ENCODE assay signal across 8 cellular contexts in the genomic region with DNA sequence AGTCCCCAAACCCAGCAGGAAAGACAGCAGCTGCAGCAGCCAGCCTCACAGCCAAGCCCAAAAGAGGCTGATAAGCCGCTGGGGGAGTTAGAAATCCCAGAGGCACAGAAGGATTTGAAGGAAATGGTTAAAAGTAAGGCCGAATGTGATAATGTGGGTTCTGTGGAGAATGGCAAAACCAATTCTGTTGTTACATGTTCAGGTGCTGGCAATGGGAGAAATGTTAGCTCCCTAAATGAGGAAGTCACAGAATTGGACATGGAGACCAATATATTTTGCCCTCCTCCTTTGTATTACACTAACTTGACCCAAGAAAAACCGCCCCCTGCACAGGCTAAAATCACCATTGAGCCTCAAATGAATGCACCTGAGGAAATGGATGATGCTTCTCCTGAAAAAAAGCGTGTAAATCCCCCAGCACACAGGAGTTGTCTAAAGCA. TPM values are rescaled to one million over a fixed set of nuclear protein-coding genes. Genes with fewer than 3 reads are reported as not detected.
A peak's percentile ranks its signal among the peaks of the same experiment; 100 is the strongest.
DNase-seq lines count a peak whose midpoint lies in the region; TF ChIP-seq lines count a peak whose summit lies in the region.

No MANE protein-coding gene starts in this region.

- no peaks in the 10 kb centered on the region for H3K4me1 ChIP-seq in SJCRH30
- peaks cover 3% of the 10 kb centered on the region for H3K4me1 ChIP-seq in rectal smooth muscle tissue (ENCODE audit: control insufficient read depth, insufficient read depth, low read length)

- H3K36me3 ChIP-seq in SJCRH30 (no peaks in the 10 kb centered on the region), rectal smooth muscle tissue (ENCODE audit: control insufficient read depth, insufficient read depth, low read length) (no peaks in the 10 kb centered on the region)

- POLR2A ChIA-PET in GM10248 (lab: Yijun Ruan, JAX), result no interaction called here

- no peaks in the 10 kb centered on the region for H3K9me3 ChIP-seq in SJCRH30 (replicated peaks)

- TF ChIP-seq CTCF in GM10248 (IDR thresholded peaks at IDR 0.05; ENCODE audit: control extremely low read depth, extremely low read depth, low read depth, missing control alignments) (no peak), fibroblast of mammary gland (conservative IDR thresholded peaks at IDR 0.05; ENCODE audit: control insufficient read depth, insufficient read depth, low read depth, low read length) (no peak)

- CTCF ChIA-PET in GM10248 (lab: Yijun Ruan, JAX), result no interaction called here

- H3K9ac ChIP-seq in rectal smooth muscle tissue (ENCODE audit: low read length), result no peak overlapping the region

- peaks cover 5% of the 10 kb centered on the region; the same call in 1 of the 2 replicates for H3K27me3 ChIP-seq in SJCRH30
- no peaks in the 10 kb centered on the region for H3K27me3 ChIP-seq in rectal smooth muscle tissue (ENCODE audit: control insufficient read depth, insufficient read depth, low read length)

- H3K4me3 ChIP-seq in SJCRH30 (no peak overlapping the region), fibroblast of mammary gland (ENCODE audit: control insufficient read depth, low read depth, low read length) (peak overlapping the region; percentile 68), rectal smooth muscle tissue (ENCODE audit: low read length) (peak overlapping the region; percentile 79)

- peak; percentile 9 for DNase-seq in GM10248 (ENCODE audit: extremely low spot score)
- DNase-seq in SJCRH30, result peak; percentile 2 to 3
- DNase-seq in fibroblast of mammary gland (ENCODE audit: low read depth), result no peak
- no peak for DNase-seq in AML-193 (lab: John Stamatoyannopoulos, UW)
- no peak for DNase-seq in AG08395 (ENCODE audit: low spot score)
- no peak for DNase-seq in NOMO-1 treated with dmso at 0.1 percent for 144 hours (lab: John Stamatoyannopoulos, UW; ENCODE audit: unreplicated experiment)
- DNase-seq in SIG-M5 treated with dmso at 0.1 percent for 504 hours (lab: John Stamatoyannopoulos, UW; ENCODE audit: unreplicated experiment), result no peak

- H3K27ac ChIP-seq in SJCRH30 (no peak overlapping the region), rectal smooth muscle tissue (ENCODE audit: low read depth, low read length) (peak overlapping the region; percentile 28)

RNA-seq across cellular contexts. Expression of gene MAP10, which starts 0.9 kb away (rescaled TPM):
- 0.10 TPM in 1 of 2 replicates, not detected in the other for total RNA-seq in SJCRH30 (2014; rRNA removed; shearing (Covaris generic))

Comparison
In these comparisons a context has a peak if more than half of its experiments do, and no peak if none do; other contexts are left out.
1. DNase-seq: peak in GM10248 (single experiment) and SJCRH30 (2 of 2); none in fibroblast of mammary gland (single experiment), AML-193 (0 of 2), AG08395 (single experiment), NOMO-1 treated with dmso at 0.1 percent for 144 hours (single experiment) and SIG-M5 treated with dmso at 0.1 percent for 504 hours (single experiment).